ENCODE assay signal across 8 cellular contexts in the genomic region with DNA sequence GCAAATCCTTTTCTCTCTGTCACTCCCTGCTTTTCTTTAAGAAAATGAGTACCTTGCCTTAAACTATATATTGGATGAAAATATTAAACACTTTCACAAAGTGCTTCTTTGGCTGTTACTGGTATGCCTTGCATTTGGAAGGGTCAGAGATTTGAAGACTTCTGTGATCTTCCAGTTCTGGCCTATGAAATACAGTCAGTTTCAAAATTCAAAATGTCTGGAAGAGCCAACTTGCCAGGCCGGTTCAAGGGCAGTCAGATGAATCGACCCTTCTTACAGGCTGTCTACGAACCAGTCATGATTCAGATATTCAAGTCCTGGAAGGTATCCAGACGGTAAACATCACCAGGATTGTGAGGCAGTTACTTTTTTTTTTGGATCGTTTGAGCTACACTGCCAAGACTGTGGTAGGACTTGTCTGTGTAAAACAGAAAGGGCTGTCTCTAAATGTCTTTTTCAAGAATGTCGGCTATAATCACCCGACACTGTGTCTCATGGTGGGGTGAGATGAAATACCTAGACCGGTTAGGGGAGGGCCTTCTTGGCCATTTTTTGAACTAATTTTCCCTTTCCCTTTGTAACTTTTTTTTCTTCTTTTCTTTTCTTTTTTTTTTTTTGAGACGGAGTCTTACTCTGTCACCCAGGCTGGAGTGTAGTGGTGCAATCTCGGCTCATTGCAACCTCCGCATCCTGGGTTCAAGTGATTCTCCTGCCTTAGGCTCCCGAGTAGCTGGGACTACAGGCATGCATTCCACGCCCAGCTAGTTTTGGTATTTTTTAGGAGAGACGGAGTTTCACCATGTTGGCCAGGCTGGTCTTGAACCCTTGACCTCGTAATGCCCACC. TPM values are rescaled to one million over a fixed set of nuclear protein-coding genes. Genes with fewer than 3 reads are reported as not detected.
A peak's percentile ranks its signal among the peaks of the same experiment; 100 is the strongest.
DNase-seq lines count a peak whose midpoint lies in the region; ATAC-seq and TF ChIP-seq lines count a peak whose summit lies in the region.

No MANE protein-coding gene starts in this region.

- TF ChIP-seq CTCF in brain microvascular endothelial cell (IDR thresholded peaks at IDR 0.05; ENCODE audit: low read depth, low read length, missing control alignments) (no peak), kidney epithelial cell (IDR thresholded peaks at IDR 0.05; ENCODE audit: insufficient read depth, low read length, poor library complexity, severe bottlenecking) (no peak)

- ATAC-seq in GM18505 (IDR thresholded peaks at IDR 0.05; ENCODE audit: unreplicated experiment) (no peak), HG03097 (IDR thresholded peaks at IDR 0.05; ENCODE audit: low FRiP score, unreplicated experiment) (no peak)

- H3K27me3 Mint-ChIP-seq in CD8-positive, alpha-beta memory T cell = no peaks in the 10 kb centered on the region

- H3K27ac Mint-ChIP-seq in CD8-positive, alpha-beta memory T cell = peak overlapping the region; percentile 57 to 94 (median 83)

- peaks cover 0 to 41% (median 0%) of the 10 kb centered on the region in 3 donors for H3K36me3 Mint-ChIP-seq in CD8-positive, alpha-beta memory T cell

- DNase-seq in CD8-positive, alpha-beta memory T cell = no peak
- DNase-seq in NCI-H1092 (lab: John Stamatoyannopoulos, UW) (peak; percentile 64), brain microvascular endothelial cell (peak; percentile 98), kidney epithelial cell (ENCODE audit: low read depth) (peak; percentile 98), substantia nigra (lab: John Stamatoyannopoulos, UW) (peak in 2 of 49 donors; percentile 18 to 33), NCI-H748 (lab: John Stamatoyannopoulos, UW; ENCODE audit: unreplicated experiment) (no peak)

- no peaks in the 10 kb centered on the region for H3K9me3 Mint-ChIP-seq in CD8-positive, alpha-beta memory T cell

- peaks cover 75% of the 10 kb centered on the region for H3K4me1 ChIP-seq in CD8-positive, alpha-beta memory T cell (ENCODE audit: insufficient read depth, low read length)

- H3K27me3 ChIP-seq in CD8-positive, alpha-beta memory T cell (ENCODE audit: insufficient read depth, low read length, poor library complexity, severe bottlenecking) = no peaks in the 10 kb centered on the region
- H3K27me3 ChIP-seq in brain microvascular endothelial cell (replicated peaks) = no peaks in the 10 kb centered on the region
- no peaks in the 10 kb centered on the region for H3K27me3 ChIP-seq in kidney epithelial cell (ENCODE audit: control insufficient read depth, insufficient read depth, low read length)

- no peaks in the 10 kb centered on the region for H3K9me3 ChIP-seq in CD8-positive, alpha-beta memory T cell (ENCODE audit: low read length)

- TF ChIP-seq POLR2A in GM18505 (IDR thresholded peaks at IDR 0.05; ENCODE audit: borderline replicate concordance, extremely low read depth, insufficient read depth, insufficient read length) = no peak

- no peaks in the 10 kb centered on the region for H3K36me3 ChIP-seq in CD8-positive, alpha-beta memory T cell (ENCODE audit: insufficient read depth, low read length)
- peaks cover 3% of the 10 kb centered on the region for H3K36me3 ChIP-seq in brain microvascular endothelial cell (replicated peaks)
- no peaks in the 10 kb centered on the region for H3K36me3 ChIP-seq in kidney epithelial cell (ENCODE audit: control insufficient read depth, insufficient read depth, low read length)

- POLR2A ChIA-PET in CD8-positive, alpha-beta memory T cell (lab: Charles Lee) = interaction anchor here (0.7 kb wide), 1 partner anchor 31 kb away, joined by 3 read pairs; no protein-coding TSS in a partner anchor

- H3K27ac ChIP-seq in CD8-positive, alpha-beta memory T cell (ENCODE audit: low read depth, low read length) = no peak overlapping the region
- peak overlapping the region; percentile 96 for H3K27ac ChIP-seq in brain microvascular endothelial cell
- peak overlapping the region; percentile 80 for H3K27ac ChIP-seq in substantia nigra (ENCODE audit: low read depth, low read length, poor library complexity, severe bottlenecking)

- no peak overlapping the region for H3K4me3 ChIP-seq in CD8-positive, alpha-beta memory T cell (ENCODE audit: low read length)
- H3K4me3 ChIP-seq in brain microvascular endothelial cell (ENCODE audit: low read depth, low read length) (no peak overlapping the region), kidney epithelial cell (ENCODE audit: low read depth, low read length) (no peak overlapping the region)

- in situ Hi-C loops in brain microvascular endothelial cell (cut with HindIII; ENCODE audit: low pct_ligation_motif_present, low sequenced_read_pairs) = no loop called here

- peak overlapping the region in 2 of 7 donors; percentile 20 to 84 for H3K4me3 Mint-ChIP-seq in CD8-positive, alpha-beta memory T cell

- peaks cover 75 to 93% (median 87%) of the 10 kb centered on the region in 3 donors for H3K4me1 Mint-ChIP-seq in CD8-positive, alpha-beta memory T cell

- CTCF ChIA-PET in CD8-positive, alpha-beta memory T cell (lab: Charles Lee) = interaction anchor here (1.0 kb wide), 1 partner anchor 22 kb away, joined by 3 read pairs; no protein-coding TSS in a partner anchor

RNA-seq across cellular contexts. Expression of a gene that starts 11.2 kb away (rescaled TPM):
- 100 to 1,000 TPM; 295 to 314 TPM for total RNA-seq in CD8-positive, alpha-beta memory T cell
- polyA plus RNA-seq in CD8-positive, alpha-beta memory T cell = 31.9 TPM
- total RNA-seq in kidney epithelial cell = 821 and 971 TPM in 2 replicates

RNA-seq across cellular contexts. Expression of a gene that starts 39.7 kb away (rescaled TPM):
- 100 to 1,000 TPM; 275 to 282 TPM for total RNA-seq in CD8-positive, alpha-beta memory T cell
- 401 TPM for polyA plus RNA-seq in CD8-positive, alpha-beta memory T cell
- 644 and 653 TPM in 2 replicates for total RNA-seq in kidney epithelial cell

RNA-seq across cellular contexts. Expression of a gene that starts 40.9 kb away (rescaled TPM):
- 100 to 1,000 TPM; 161 to 162 TPM for total RNA-seq in CD8-positive, alpha-beta memory T cell
- 178 TPM for polyA plus RNA-seq in CD8-positive, alpha-beta memory T cell
- total RNA-seq in kidney epithelial cell = 1.3 and 4.7 TPM in 2 replicates

Comparison
In these comparisons a context has a peak if more than half of its experiments do, and no peak if none do; other contexts are left out.
1. DNase-seq: peak in NCI-H1092 (single experiment), brain microvascular endothelial cell (single experiment) and kidney epithelial cell (single experiment); none in CD8-positive, alpha-beta memory T cell (0 of 5) and NCI-H748 (single experiment).
2. RNA of a gene that starts 40.9 kb away (total RNA-seq): 161 to 162 TPM in CD8-positive, alpha-beta memory T cell; 1.3 to 4.7 TPM in kidney epithelial cell; every median in the first group is over 10 times any median in the second.